8 cellular contexts compared by ENCODE assay signal in genomic region chr12:12714276-12715001, GRCh38. TPM values are rescaled to one million over a fixed set of nuclear protein-coding genes. Genes with fewer than 3 reads are reported as not detected.
A peak's percentile ranks its signal among the peaks of the same experiment; 100 is the strongest.
DNase-seq lines count a peak whose midpoint lies in the region; ATAC-seq and TF ChIP-seq lines count a peak whose summit lies in the region.

No MANE protein-coding gene starts in this region.

- TF ChIP-seq EP300 in esophagus muscularis mucosa (IDR thresholded peaks at IDR 0.05), result no peak
- TF ChIP-seq EP300 in SK-N-SH (IDR thresholded peaks at IDR 0.05; ENCODE audit: borderline replicate concordance in 1 of 2, low read depth in 1 of 2, low read length in 1 of 2), result no peak

- H2AK5ac ChIP-seq in neuronal stem cell (ENCODE audit: low read depth, low read length), result no peak overlapping the region

- H3K23ac ChIP-seq in neuronal stem cell (ENCODE audit: low read depth, low read length, poor library complexity), result no peak overlapping the region

- peak overlapping the region; percentile 41 to 52 (median 46) for H3K4me3 ChIP-seq in esophagus muscularis mucosa
- peak overlapping the region in 1 of 2 donors; percentile 7 for H3K4me3 ChIP-seq in neuronal stem cell (ENCODE audit: low read length in 2 of 2)
- H3K4me3 ChIP-seq in SK-N-SH (ENCODE audit: low read depth in 2 of 2, low read length in 1 of 2), result no peak overlapping the region

- no peak overlapping the region for H3K9ac ChIP-seq in neuronal stem cell (ENCODE audit: low read depth, low read length, poor library complexity)
- no peak overlapping the region for H3K9ac ChIP-seq in SK-N-SH

- H3K79me2 ChIP-seq in SK-N-SH (ENCODE audit: insufficient read depth), result peaks cover 23% of the 10 kb centered on the region

- H2BK12ac ChIP-seq in neuronal stem cell (ENCODE audit: low read length), result no peak overlapping the region

- H4K8ac ChIP-seq in neuronal stem cell (ENCODE audit: low read depth, low read length), result no peak overlapping the region

- CTCF ChIA-PET in SK-N-SH (lab: Yijun Ruan, JAX), result interaction anchor here (0.6 to 1.7 kb wide), 5 partner anchors 15 to 382 kb away, joined by 3 to 11 read pairs (median 3); no protein-coding TSS in a partner anchor

- peaks cover 0 to 6% (median under 1%) of the 10 kb centered on the region in 4 donors for H3K36me3 ChIP-seq in esophagus muscularis mucosa
- H3K36me3 ChIP-seq in neuronal stem cell (replicated peaks in 1 of 2; ENCODE audit: control insufficient read depth in 2 of 2, insufficient read depth in 2 of 2, low read length in 2 of 2), result peaks cover 2 to 14% of the 10 kb centered on the region in 2 donors
- peaks cover 6 to 8% of the 10 kb centered on the region in 2 experiments for H3K36me3 ChIP-seq in SK-N-SH (replicated peaks in 1 of 2; ENCODE audit: control insufficient read depth in 1 of 2, insufficient read depth in 2 of 2, low read length in 1 of 2)

- WGBS in esophagus muscularis mucosa, result 20% methylated on average over 23 of the region's 23 CpGs
- WGBS in neuronal stem cell (ENCODE audit: extremely low coverage in 2 of 2, insufficient read length in 2 of 2, insufficient replicate concordance in 1 of 2), 2 donors, result no CpG with 5 or more reads among the region's 23 CpGs
- 79% methylated on average over 23 of the region's 23 CpGs for WGBS in SK-N-SH (ENCODE audit: low lambda C conversion rate)

- no peak for TF ChIP-seq RAD21 in SK-N-SH (IDR thresholded peaks at IDR 0.05; ENCODE audit: low read length)

- H3K9me3 ChIP-seq in esophagus muscularis mucosa, result no peaks in the 10 kb centered on the region
- H3K9me3 ChIP-seq in neuronal stem cell (replicated peaks in 1 of 2; ENCODE audit: control insufficient read depth in 2 of 2, insufficient read depth in 1 of 2, low read depth in 1 of 2, low read length in 2 of 2), result no peaks in the 10 kb centered on the region
- H3K9me3 ChIP-seq in SK-N-SH, result no peaks in the 10 kb centered on the region

- H3K27ac ChIP-seq in esophagus muscularis mucosa (replicated peaks in 1 of 4) (peak overlapping the region; percentile 98 to 100 (median 100)), neuronal stem cell (replicated peaks; ENCODE audit: low read length) (no peak overlapping the region), SK-N-SH (ENCODE audit: low read depth in 2 of 2, low read length in 1 of 2) (no peak overlapping the region)

- H2BK15ac ChIP-seq in neuronal stem cell (ENCODE audit: low read length), result peak overlapping the region; percentile 10

- peaks cover 11% of the 10 kb centered on the region; the same call in 1 of the 2 replicates for H4K20me1 ChIP-seq in SK-N-SH (ENCODE audit: insufficient read depth)

- ATAC-seq in GM19351 (IDR thresholded peaks at IDR 0.05; ENCODE audit: unreplicated experiment), result peak; percentile 25
- no peak for ATAC-seq in GM18517 (IDR thresholded peaks at IDR 0.05; ENCODE audit: unreplicated experiment)

- no peak overlapping the region for H3K14ac ChIP-seq in neuronal stem cell (ENCODE audit: low read length)

- H3K79me1 ChIP-seq in neuronal stem cell (ENCODE audit: low read depth, low read length), result no peaks in the 10 kb centered on the region

- H3K4ac ChIP-seq in neuronal stem cell (ENCODE audit: low read length), result no peak overlapping the region

- H3K27me3 ChIP-seq in esophagus muscularis mucosa, result no peaks in the 10 kb centered on the region
- no peaks in the 10 kb centered on the region for H3K27me3 ChIP-seq in neuronal stem cell (ENCODE audit: control insufficient read depth in 3 of 3, insufficient read depth in 3 of 3, low read depth in 1 of 3, low read length in 3 of 3)
- no peaks in the 10 kb centered on the region for H3K27me3 ChIP-seq in SK-N-SH (ENCODE audit: insufficient read depth)

- no peak overlapping the region for H4K91ac ChIP-seq in neuronal stem cell (ENCODE audit: low read depth, low read length, poor library complexity)

- TF ChIP-seq POLR2A in esophagus muscularis mucosa (IDR thresholded peaks at IDR 0.05; ENCODE audit: low read depth), result no peak

- H3K4me2 ChIP-seq in neuronal stem cell (ENCODE audit: insufficient read depth, low read length, poor library complexity, severe bottlenecking), result peak overlapping the region; percentile 28
- H3K4me2 ChIP-seq in SK-N-SH, result no peak overlapping the region

- POLR2A ChIA-PET in SK-N-SH (lab: Yijun Ruan, JAX), result interaction anchor here (1.2 to 1.5 kb wide), 2 partner anchors 9 to 357 kb away, joined by 3 to 5 read pairs; partner anchors contain the start of gene BORCS5

- peak overlapping the region; percentile 72 for H2AFZ ChIP-seq in neuronal stem cell (ENCODE audit: low read length)
- no peak overlapping the region for H2AFZ ChIP-seq in SK-N-SH (ENCODE audit: low read depth)

- no peak overlapping the region for H3K18ac ChIP-seq in neuronal stem cell (ENCODE audit: low read length)

- peak; percentile 38 to 58 (median 48) for TF ChIP-seq CTCF in esophagus muscularis mucosa (IDR thresholded peaks at IDR 0.05)
- no peak for TF ChIP-seq CTCF in SK-N-SH (IDR thresholded peaks at IDR 0.05)

- no peak overlapping the region for H2BK120ac ChIP-seq in neuronal stem cell (ENCODE audit: low read depth, low read length)

- intact Hi-C loops in esophagus muscularis mucosa (cut with DNase I), result loop anchor here (5.0 to 10.0 kb wide), 3 partner anchors 152 to 450 kb away; partner anchors contain the start of genes BORCS5, DUSP16, LRP6 and MANSC1

- H2BK5ac ChIP-seq in neuronal stem cell (ENCODE audit: low read length), result no peak overlapping the region

- no peaks in the 10 kb centered on the region for H3K9me2 ChIP-seq in SK-N-SH

- H3K4me1 ChIP-seq in esophagus muscularis mucosa (peaks cover 30 to 41% (median 38%) of the 10 kb centered on the region in 4 donors), neuronal stem cell (ENCODE audit: control insufficient read depth in 2 of 2, insufficient read depth in 1 of 2, low read depth in 1 of 2, low read length in 2 of 2) (peaks cover 20 to 24% of the 10 kb centered on the region in 2 donors), SK-N-SH (ENCODE audit: control insufficient read depth in 1 of 2, insufficient read depth in 2 of 2, low read depth in 1 of 2, low read length in 1 of 2) (peaks cover 8 to 19% of the 10 kb centered on the region in 2 experiments; a peak in 2 of 4 replicates)

- DNase-seq in C1 segment of cervical spinal cord (lab: John Stamatoyannopoulos, UW), result peak in 10 of 14 donors; percentile 20 to 69 (median 54)
- DNase-seq in NCI-H1436 (lab: John Stamatoyannopoulos, UW), result peak; percentile 35
- peak; percentile 24 to 28 for DNase-seq in activated CD4-positive, alpha-beta T cell treated with anti-CD3 and anti-CD28 coated beads, Interleukin-2, amount 50 U/mL, for 4 hours
- peak; percentile 80 for DNase-seq in esophagus muscularis mucosa (ENCODE audit: extremely low spot score)
- DNase-seq in neuronal stem cell (ENCODE audit: low spot score), result no peak
- DNase-seq in SK-N-SH, result no peak

- no peaks in the 10 kb centered on the region for H3F3A ChIP-seq in SK-N-SH (replicated peaks; ENCODE audit: insufficient read depth)

TF ChIP-seq in SK-N-SH, 30 proteins besides CTCF, POLR2A, EP300 and RAD21 (continues in another document):
- TF ChIP-seq YY1 (IDR thresholded peaks at IDR 0.05; ENCODE audit: low read depth) (no peak), FOSL2 (IDR thresholded peaks at IDR 0.05; ENCODE audit: borderline replicate concordance, low read depth) (no peak), TEAD4 (IDR thresholded peaks at IDR 0.05; ENCODE audit: borderline replicate concordance, insufficient read depth) (no peak), ELF1 (IDR thresholded peaks at IDR 0.05) (no peak), GABPA (IDR thresholded peaks at IDR 0.05; ENCODE audit: low read depth) (no peak), RCOR1 (IDR thresholded peaks at IDR 0.05; ENCODE audit: low read length) (no peak), ZBTB33 (IDR thresholded peaks at IDR 0.05; ENCODE audit: borderline replicate concordance, low read depth) (no peak), USF1 (IDR thresholded peaks at IDR 0.05; ENCODE audit: borderline replicate concordance, low read depth) (no peak), NRF1 (IDR thresholded peaks at IDR 0.05; ENCODE audit: low read depth, low read length) (no peak), NFIC (IDR thresholded peaks at IDR 0.05; ENCODE audit: borderline replicate concordance) (no peak), RFX5 (IDR thresholded peaks at IDR 0.05; ENCODE audit: low read length) (no peak), FOXM1 (IDR thresholded peaks at IDR 0.05; ENCODE audit: low read depth) (no peak)

RNA-seq across cellular contexts. Expression of gene CDKN1B, which starts 2.7 kb away (rescaled TPM):
- total RNA-seq in esophagus muscularis mucosa, result 10 to 100 TPM; 48.7 to 97.4 (median 70.6) TPM
- 49.7 TPM for polyA plus RNA-seq in neuronal stem cell (2013, experiment 1 of 2)
- 51.1 TPM for polyA plus RNA-seq in neuronal stem cell (2013, experiment 2 of 2)
- polyA plus RNA-seq in SK-N-SH (2012; rRNA removed), result 6.8 and 9.2 TPM in 2 replicates
- polyA plus RNA-seq in SK-N-SH (2012; cell fraction: cytosol; rRNA removed), result 6.9 and 8.8 TPM in 2 replicates
- 7.4 and 8.4 TPM in 2 replicates for polyA plus RNA-seq in SK-N-SH (2012; cell fraction: nucleus; rRNA removed)

RNA-seq across cellular contexts. Expression of gene GPR19, which starts 18.5 kb away (rescaled TPM):
- total RNA-seq in esophagus muscularis mucosa, result 1 to 10 TPM in 1 of 4 donors, not detected in 3; 1.7 TPM
- 32.4 TPM for polyA plus RNA-seq in neuronal stem cell (2013, experiment 1 of 2)
- polyA plus RNA-seq in neuronal stem cell (2013, experiment 2 of 2), result 33.4 TPM
- 0.41 and 0.55 TPM in 2 replicates for polyA plus RNA-seq in SK-N-SH (2012; rRNA removed)
- polyA plus RNA-seq in SK-N-SH (2012; cell fraction: cytosol; rRNA removed), result 0.37 and 0.39 TPM in 2 replicates
- polyA plus RNA-seq in SK-N-SH (2012; cell fraction: nucleus; rRNA removed), result 0.23 and 0.66 TPM in 2 replicates

Comparison
In these comparisons a context has a peak if more than half of its experiments do, and no peak if none do; other contexts are left out.
1. DNase-seq: peak in C1 segment of cervical spinal cord (10 of 14), NCI-H1436 (single experiment), activated CD4-positive, alpha-beta T cell treated with anti-CD3 and anti-CD28 coated beads, Interleukin-2, amount 50 U/mL, for 4 hours (2 of 2) and esophagus muscularis mucosa (single experiment); none in neuronal stem cell (single experiment) and SK-N-SH (single experiment).
2. H3K27ac ChIP-seq: peak in esophagus muscularis mucosa (4 of 4); none in neuronal stem cell (single experiment) and SK-N-SH (0 of 2).
3. H3K4me3 ChIP-seq: peak in esophagus muscularis mucosa (4 of 4); none in SK-N-SH (0 of 2).